In genomic region chr5:138753794-138754698, GRCh38 we compare ENCODE assay signal across 8 cellular contexts. TPM values are rescaled to one million over a fixed set of nuclear protein-coding genes. Genes with fewer than 3 reads are reported as not detected.
DNase-seq lines count a peak whose midpoint lies in the region; ATAC-seq and TF ChIP-seq lines count a peak whose summit lies in the region.

No MANE protein-coding gene starts in this region.

- peak; percentile 12 for ATAC-seq in HG03045 (IDR thresholded peaks at IDR 0.05; ENCODE audit: unreplicated experiment)
- ATAC-seq in stimulated activated naive CD8-positive, alpha-beta T cell treated with anti-CD3 and anti-CD28 coated beads, Interleukin-15, Interleukin-2, amounts not matched to agents 100 U/mL and 50 U/mL, for 24 hours, result peak; percentile 47

- no peak for TF ChIP-seq CTCF in fibroblast of mammary gland (conservative IDR thresholded peaks at IDR 0.05; ENCODE audit: control insufficient read depth, insufficient read depth, low read depth, low read length)

- peak overlapping the region; percentile 73 for H3K4me3 ChIP-seq in fibroblast of mammary gland (ENCODE audit: control insufficient read depth, low read depth, low read length)

- DNase-seq in GM04503 (ENCODE audit: low read depth) (peak; percentile 55), NCI-H82 treated with DMSO at 0.1 percent for 48 hours (lab: John Stamatoyannopoulos, UW; ENCODE audit: unreplicated experiment) (peak; percentile 3), fibroblast of mammary gland (ENCODE audit: low read depth) (peak; percentile 86), myocyte (ENCODE audit: low read depth) (peak; percentile 93)
- peak; percentile 71 to 73 for DNase-seq in activated T-cell treated with anti-CD3 and anti-CD28 coated beads, Interleukin-2, amount 50 U/mL, for 48 hours
- DNase-seq in stimulated activated naive CD8-positive, alpha-beta T cell treated with anti-CD3 and anti-CD28 coated beads, Interleukin-15, Interleukin-2, amounts not matched to agents 100 U/mL and 50 U/mL, for 24 hours, result peak; percentile 87
- no peak for DNase-seq in activated CD4-positive, CD25-positive, alpha-beta regulatory T cell (lab: John Stamatoyannopoulos, UW)

RNA-seq across cellular contexts. Expression of gene CTNNA1, which starts 0.8 kb away (rescaled TPM):
- total RNA-seq in myocyte, result 586 and 787 TPM in 2 replicates
- polyA plus RNA-seq in myocyte (2012), result 300 TPM

Comparison
In these comparisons a context has a peak if more than half of its experiments do, and no peak if none do; other contexts are left out.
1. DNase-seq: peak in GM04503 (single experiment), NCI-H82 treated with DMSO at 0.1 percent for 48 hours (single experiment), activated T-cell treated with anti-CD3 and anti-CD28 coated beads, Interleukin-2, amount 50 U/mL, for 48 hours (2 of 2), fibroblast of mammary gland (single experiment), myocyte (single experiment) and stimulated activated naive CD8-positive, alpha-beta T cell treated with anti-CD3 and anti-CD28 coated beads, Interleukin-15, Interleukin-2, amounts not matched to agents 100 U/mL and 50 U/mL, for 24 hours (single experiment); none in activated CD4-positive, CD25-positive, alpha-beta regulatory T cell (0 of 4).